In genomic region chr7:88322151-88322550, GRCh38 we compare ENCODE assay signal across 20 cellular contexts. TPM values are rescaled to one million over a fixed set of nuclear protein-coding genes. Genes with fewer than 3 reads are reported as not detected.
DNase-seq lines count a peak whose midpoint lies in the region; ATAC-seq and TF ChIP-seq lines count a peak whose summit lies in the region.
"Had no signal": no experiment of that assay in that cellular context is flagged by ENCODE, and none has a peak within 500 bp of the region (broad histone marks: within the 10 kb centered on the region; RNA-seq: fewer than 3 reads in every experiment).

No MANE protein-coding gene starts in this region.

- H3K27me3 ChIP-seq in HL-60 (ENCODE audit: insufficient read depth, poor library complexity, severe bottlenecking) (no peaks in the 10 kb centered on the region), lower lobe of right lung (ENCODE audit: low read depth) (no peaks in the 10 kb centered on the region)
- H3K27me3 ChIP-seq: testis had no signal

- TF ChIP-seq CTCF in HL-60 (IDR thresholded peaks at IDR 0.05; ENCODE audit: insufficient read depth, low read length) = no peak
- TF ChIP-seq CTCF in VCaP (conservative IDR thresholded peaks at IDR 0.05) = no peak
- TF ChIP-seq CTCF in lower lobe of right lung (IDR thresholded peaks at IDR 0.05) = no peak
- TF ChIP-seq CTCF in GM20000 (IDR thresholded peaks at IDR 0.05; ENCODE audit: extremely low read depth, missing control alignments) = no peak

- H3K9me3 ChIP-seq in lower lobe of right lung = no peaks in the 10 kb centered on the region
- H3K9me3 ChIP-seq: testis had no signal

- H3K4me3 ChIP-seq in HL-60 (replicated peaks; ENCODE audit: insufficient read depth, low read length) (no peak overlapping the region), lower lobe of right lung (no peak overlapping the region)
- H3K4me3 ChIP-seq: testis had no signal

- H3K36me3 ChIP-seq in lower lobe of right lung = no peaks in the 10 kb centered on the region

- peak; percentile 51 to 52 for ATAC-seq in lower lobe of right lung
- ATAC-seq in HG03457 (IDR thresholded peaks at IDR 0.05; ENCODE audit: unreplicated experiment) = no peak
- no peak for ATAC-seq in GM21723 (IDR thresholded peaks at IDR 0.05; ENCODE audit: unreplicated experiment)
- ATAC-seq: left colon had no signal

- DNase-seq in CD1c-positive myeloid dendritic cell (ENCODE audit: extremely low spot score) (peak; percentile 81), HL-60 (ENCODE audit: low read depth in 1 of 2, low spot score in 1 of 2) (peak in 1 of 2 experiments; percentile 12), lower lobe of right lung (no peak), NCI-H146 treated with DMSO at 0.1 percent for 48 hours (lab: John Stamatoyannopoulos, UW; ENCODE audit: unreplicated experiment) (no peak), GM20000 (ENCODE audit: low spot score) (no peak)
- DNase-seq: activated B cell treated with CpG ODN at 0.5 μM for 24 hours; effector memory CD4-positive, alpha-beta T cell; left colon; NCI-H1092 treated with DMSO at 0.1 percent for 48 hours; NCI-H69; stimulated activated CD4-positive, alpha-beta T cell treated with anti-CD3 and anti-CD28 coated beads, Interleukin-4, amount 100 ng/mL, for 4 hours; stimulated activated CD8-positive, alpha-beta memory T cell treated with anti-CD3 and anti-CD28 coated beads, Interleukin-4, amount 100 ng/mL, for 48 hours; testis had no signal

- intact Hi-C loops in lower lobe of right lung (cut with DNase I) = no loop called here

- 0 out of 2 replicates have a peak overlapping the region, but pooled peaks have one; percentile 3 for H3K27ac ChIP-seq in HL-60 (replicated peaks)
- peak overlapping the region; percentile 37 for H3K27ac ChIP-seq in VCaP
- H3K27ac ChIP-seq in lower lobe of right lung = no peak overlapping the region
- H3K27ac ChIP-seq: parathyroid adenoma, testis had no signal

- peaks cover 11% of the 10 kb centered on the region for H3K4me1 ChIP-seq in lower lobe of right lung
- H3K4me1 ChIP-seq: parathyroid adenoma, testis had no signal

RNA-seq across cellular contexts. Expression of gene STEAP4, which starts 15.5 kb away (rescaled TPM):
- 63.5 TPM for total RNA-seq in lower lobe of right lung
- total RNA-seq: activated CD8-positive, alpha-beta memory T cell treated with anti-CD3 and anti-CD28 coated beads for 36 hours; Daoy; T-helper 1 cell treated with Interleukin-12 subunit alpha and Interleukin-12 subunit beta and Interleukin-4 antibody, amounts not matched to agents 30 ng/mL and 1 ng/mL, for 36 hours had no signal

Comparison
In these comparisons a context has a peak if more than half of its experiments do, and no peak if none do; other contexts are left out.
1. ATAC-seq: peak in lower lobe of right lung (2 of 2); none in HG03457 (single experiment) and GM21723 (single experiment).